In the genomic region with DNA sequence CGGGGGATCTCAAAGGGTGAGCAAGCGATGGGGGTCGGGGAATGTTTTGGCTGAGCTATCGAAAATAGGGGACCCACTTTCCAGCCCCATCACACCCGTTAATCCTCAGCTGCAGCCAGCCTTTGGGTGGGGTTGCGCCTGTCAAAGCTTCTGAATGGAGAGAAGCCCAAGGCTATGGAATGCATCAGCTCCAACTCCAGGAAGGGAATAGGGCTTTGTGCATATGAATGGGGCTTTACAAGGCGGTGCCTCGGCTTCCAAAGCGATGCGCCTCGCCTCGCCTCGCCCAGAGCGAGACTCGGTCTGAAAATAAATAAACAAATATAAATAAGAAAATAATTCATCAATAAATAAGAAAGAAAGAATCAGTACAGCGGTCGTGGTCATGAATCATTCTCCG, we compare ENCODE assay signal across 16 cellular contexts.
A peak's percentile ranks its signal among the peaks of the same experiment; 100 is the strongest.
DNase-seq lines count a peak whose midpoint lies in the region; ATAC-seq, FAIRE-seq and TF ChIP-seq lines count a peak whose summit lies in the region.
"Had no signal": no experiment of that assay in that cellular context is flagged by ENCODE, and none has a peak within 500 bp of the region (broad histone marks: within the 10 kb centered on the region; RNA-seq: fewer than 3 reads in every experiment).

No MANE protein-coding gene starts in this region.

- no peaks in the 10 kb centered on the region for H4K20me1 ChIP-seq in H1 (replicated peaks in 1 of 2; ENCODE audit: control insufficient read depth in 1 of 2, insufficient read depth in 2 of 2, low read length in 2 of 2)
- H4K20me1 ChIP-seq: BLaER1 treated with 17β-estradiol and CSF1 and Interleukin-3, amounts not matched to agents 10 nM and 100 nM had no signal

- no peak overlapping the region for H2BK5ac ChIP-seq in H1 (ENCODE audit: low read depth, low read length)

- H3K18ac ChIP-seq in H1 (ENCODE audit: extremely low read depth, low read length), result no peak overlapping the region; the same call in 1 of the 2 replicates

- TF ChIP-seq POLR2A in H1 (IDR thresholded peaks at IDR 0.05; ENCODE audit: control extremely low read depth in 1 of 2, low read depth in 2 of 2, low read length in 2 of 2), result no peak

- no peak overlapping the region for H3K9ac ChIP-seq in H1 (replicated peaks in 1 of 4; ENCODE audit: extremely low read depth in 1 of 4, low read depth in 3 of 4, low read length in 3 of 4)
- H3K9ac ChIP-seq: BLaER1 treated with 17β-estradiol and CSF1 and Interleukin-3, amounts not matched to agents 10 nM and 100 nM had no signal

- DNase-seq in ELF-1 (ENCODE audit: low read depth, low spot score) (peak; percentile 81), H7 (peak; percentile 42), H1 (ENCODE audit: low read depth in 1 of 2, low spot score in 2 of 2) (peak; percentile 23 to 40), iPS-NIHi7 (ENCODE audit: extremely low spot score) (peak; percentile 23)
- DNase-seq: Calu3; CD8-positive, alpha-beta T cell; DMS79 treated with DMSO at 0.1 percent for 48 hours; IMR-90 had no signal

- H2BK15ac ChIP-seq in H1 (ENCODE audit: low read length), result no peak overlapping the region

- no peaks in the 10 kb centered on the region for H3K79me1 ChIP-seq in H1 (ENCODE audit: low read depth, low read length)

- no peak overlapping the region for H4K5ac ChIP-seq in H1 (ENCODE audit: insufficient read length, low read depth, low read length)

- CTCF ChIA-PET in H1 (lab: Charles Lee; ENCODE audit: partially characterized antibody), result no interaction called here

- H2BK12ac ChIP-seq in H1 (ENCODE audit: low read depth, low read length), result no peak overlapping the region

- TF ChIP-seq EP300 in H1 (IDR thresholded peaks at IDR 0.05; ENCODE audit: borderline replicate concordance in 1 of 2, low read depth in 2 of 2, low read length in 2 of 2), result no peak

- no peak overlapping the region for H2BK120ac ChIP-seq in H1 (replicated peaks; ENCODE audit: low read depth, low read length)

- no peaks in the 10 kb centered on the region for H3K4me1 ChIP-seq in H1 (replicated peaks in 1 of 4; ENCODE audit: control insufficient read depth in 3 of 4, insufficient read depth in 4 of 4, low read length in 3 of 4)
- H3K4me1 ChIP-seq: BLaER1 treated with 17β-estradiol and CSF1 and Interleukin-3, amounts not matched to agents 10 nM and 100 nM had no signal

- H2AK5ac ChIP-seq in H1 (ENCODE audit: low read depth, low read length), result no peak overlapping the region

- no peak overlapping the region for H3K23ac ChIP-seq in H1 (ENCODE audit: insufficient read length)

- no peak for ATAC-seq in GM18519 (IDR thresholded peaks at IDR 0.05; ENCODE audit: low FRiP score, unreplicated experiment)
- ATAC-seq in GM18511 (IDR thresholded peaks at IDR 0.05; ENCODE audit: unreplicated experiment), result no peak
- no peak for ATAC-seq in GM21367 (IDR thresholded peaks at IDR 0.05; ENCODE audit: unreplicated experiment)
- ATAC-seq: CD8-positive, alpha-beta T cell; GM12878; K562 had no signal

- H3K9me3 ChIP-seq in H1 (ENCODE audit: insufficient read depth in 2 of 2, low read depth in 1 of 2, low read length in 1 of 2), result peaks cover 28 to 74% of the 10 kb centered on the region in 2 experiments

- no peak overlapping the region for H3K4me2 ChIP-seq in H1 (ENCODE audit: insufficient read depth in 1 of 2, low read depth in 2 of 2, low read length in 2 of 2)
- H3K4me2 ChIP-seq: BLaER1 treated with 17β-estradiol and CSF1 and Interleukin-3, amounts not matched to agents 10 nM and 100 nM had no signal

- H3K4me3 ChIP-seq in H7 (ENCODE audit: insufficient read depth, low read depth, low read length), result no peak overlapping the region
- H3K4me3 ChIP-seq in H1 (ENCODE audit: extremely low read depth in 1 of 4, insufficient read depth in 2 of 4, low read depth in 3 of 4, low read length in 4 of 4), result no peak overlapping the region
- H3K4me3 ChIP-seq: BLaER1 treated with 17β-estradiol and CSF1 and Interleukin-3, amounts not matched to agents 10 nM and 100 nM; GM12878; K562 had no signal

- no peak overlapping the region for H3K27ac ChIP-seq in H1 (ENCODE audit: low read depth, low read length)
- H3K27ac ChIP-seq: BLaER1 treated with 17β-estradiol and CSF1 and Interleukin-3, amounts not matched to agents 10 nM and 100 nM had no signal

- H4K8ac ChIP-seq in H1 (ENCODE audit: extremely low read depth, insufficient read depth, low read length), result no peak overlapping the region

- WGBS in H1 (ENCODE audit: extremely low coverage in 1 of 2, insufficient coverage in 1 of 2, insufficient read length in 1 of 2, insufficient replicate concordance in 2 of 2, low coverage in 1 of 2, low lambda C conversion rate in 2 of 2, missing lambda C conversion rate in 1 of 2), 2 experiments, result 90% methylated on average over 16 of the region's 18 CpGs; no CpG with 5 or more reads in 1 of the 2 experiments

- H3K79me2 ChIP-seq in H1 (ENCODE audit: control insufficient read depth in 1 of 2, insufficient read depth in 2 of 2, low read length in 2 of 2), result no peaks in the 10 kb centered on the region

- POLR2A ChIA-PET in H1 (lab: Charles Lee; ENCODE audit: partially characterized antibody), result no interaction called here

- no peak for FAIRE-seq in H1 (lab: Jason Lieb, UNC)
- FAIRE-seq: GM12878, H54, HTR-8/SVneo, K562 had no signal

- H3K23me2 ChIP-seq in H1 (ENCODE audit: low read depth, low read length), result peaks cover 2% of the 10 kb centered on the region; the same call in 1 of the 2 replicates

- H3K56ac ChIP-seq in H1 (replicated peaks; ENCODE audit: insufficient read length, low read depth, low read length), result no peak overlapping the region

- TF ChIP-seq CTCF in H1 (IDR thresholded peaks at IDR 0.05; ENCODE audit: control extremely low read depth in 1 of 3, insufficient read depth in 1 of 3, low read depth in 1 of 3, low read length in 3 of 3), result no peak

- H3K27me3 ChIP-seq in H7 (ENCODE audit: control insufficient read depth, insufficient read depth, low read length) (no peaks in the 10 kb centered on the region), H1 (replicated peaks in 1 of 4; ENCODE audit: control insufficient read depth in 3 of 4, extremely low read depth in 1 of 4, insufficient read depth in 3 of 4, low read length in 3 of 4) (no peaks in the 10 kb centered on the region)
- H3K27me3 ChIP-seq: BLaER1 treated with 17β-estradiol and CSF1 and Interleukin-3, amounts not matched to agents 10 nM and 100 nM had no signal

- no peak overlapping the region for H2AFZ ChIP-seq in H1 (ENCODE audit: low read length)

- H3K4ac ChIP-seq in H1 (replicated peaks; ENCODE audit: insufficient read length, low read depth, low read length), result no peak overlapping the region

- H3K36me3 ChIP-seq in H7 (replicated peaks; ENCODE audit: control insufficient read depth, insufficient read depth, low read length) (no peaks in the 10 kb centered on the region), H1 (ENCODE audit: control insufficient read depth in 2 of 4, insufficient read depth in 4 of 4, low read length in 3 of 4) (no peaks in the 10 kb centered on the region)
- H3K36me3 ChIP-seq: BLaER1 treated with 17β-estradiol and CSF1 and Interleukin-3, amounts not matched to agents 10 nM and 100 nM had no signal

- H2BK20ac ChIP-seq in H1 (ENCODE audit: low read length), result no peak overlapping the region

- no peak overlapping the region for H4K91ac ChIP-seq in H1 (replicated peaks; ENCODE audit: insufficient read length, low read length)

- TF ChIP-seq RAD21 in H1 (IDR thresholded peaks at IDR 0.05 in 1 of 2, conservative IDR thresholded peaks at IDR 0.05 in 1 of 2; ENCODE audit: low read depth in 2 of 2, low read length in 2 of 2), result no peak

- no peak overlapping the region for H3K14ac ChIP-seq in H1 (ENCODE audit: insufficient read length)

TF ChIP-seq in H1, 55 proteins besides CTCF, POLR2A, EP300 and RAD21:
- TF ChIP-seq, protein P1, sequence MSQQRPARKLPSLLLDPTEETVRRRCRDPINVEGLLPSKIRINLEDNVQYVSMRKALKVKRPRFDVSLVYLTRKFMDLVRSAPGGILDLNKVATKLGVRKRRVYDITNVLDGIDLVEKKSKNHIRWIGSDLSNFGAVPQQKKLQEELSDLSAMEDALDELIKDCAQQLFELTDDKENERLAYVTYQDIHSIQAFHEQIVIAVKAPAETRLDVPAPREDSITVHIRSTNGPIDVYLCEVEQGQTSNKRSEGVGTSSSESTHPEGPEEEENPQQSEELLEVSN (IDR thresholded peaks at IDR 0.05), result no peak
- TF ChIP-seq SIX5 (IDR thresholded peaks at IDR 0.05; ENCODE audit: low read depth, low read length) (no peak), SRF (IDR thresholded peaks at IDR 0.05; ENCODE audit: low read depth, low read length) (no peak), PHF8 (conservative IDR thresholded peaks at IDR 0.05; ENCODE audit: low read depth, low read length) (no peak), NANOG (IDR thresholded peaks at IDR 0.05; ENCODE audit: insufficient read depth, low read depth, low read length, poor library complexity, severe bottlenecking) (no peak), KDM4A (IDR thresholded peaks at IDR 0.05; ENCODE audit: low read depth, low read length, severe bottlenecking) (no peak), ZNF274 (IDR thresholded peaks at IDR 0.05; ENCODE audit: borderline replicate concordance, extremely low read depth, low read length) (no peak), HDAC6 (IDR thresholded peaks at IDR 0.05; ENCODE audit: low read depth, low read length) (no peak), MAFK (IDR thresholded peaks at IDR 0.05; ENCODE audit: low read depth, low read length) (no peak), RNF2 (IDR thresholded peaks at IDR 0.05; ENCODE audit: borderline replicate concordance, low read depth, low read length, missing control alignments, poor library complexity, severe bottlenecking) (no peak), RBBP5 (IDR thresholded peaks at IDR 0.05; ENCODE audit: borderline replicate concordance, low read depth, low read length) (no peak)
- TF ChIP-seq, protein P2, sequence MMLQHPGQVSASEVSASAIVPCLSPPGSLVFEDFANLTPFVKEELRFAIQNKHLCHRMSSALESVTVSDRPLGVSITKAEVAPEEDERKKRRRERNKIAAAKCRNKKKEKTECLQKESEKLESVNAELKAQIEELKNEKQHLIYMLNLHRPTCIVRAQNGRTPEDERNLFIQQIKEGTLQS (IDR thresholded peaks at IDR 0.05; ENCODE audit: insufficient read depth, low read depth, low read length), result no peak

Comparison
In these comparisons a context has a peak if more than half of its experiments do, and no peak if none do; other contexts are left out.
1. DNase-seq: peak in every context shown above with its lines; median percentile 81 in ELF-1; 42 in H7; 32 in H1; 23 in iPS-NIHi7.